ENCODE assay signal across 10 cellular contexts in the genomic region with DNA sequence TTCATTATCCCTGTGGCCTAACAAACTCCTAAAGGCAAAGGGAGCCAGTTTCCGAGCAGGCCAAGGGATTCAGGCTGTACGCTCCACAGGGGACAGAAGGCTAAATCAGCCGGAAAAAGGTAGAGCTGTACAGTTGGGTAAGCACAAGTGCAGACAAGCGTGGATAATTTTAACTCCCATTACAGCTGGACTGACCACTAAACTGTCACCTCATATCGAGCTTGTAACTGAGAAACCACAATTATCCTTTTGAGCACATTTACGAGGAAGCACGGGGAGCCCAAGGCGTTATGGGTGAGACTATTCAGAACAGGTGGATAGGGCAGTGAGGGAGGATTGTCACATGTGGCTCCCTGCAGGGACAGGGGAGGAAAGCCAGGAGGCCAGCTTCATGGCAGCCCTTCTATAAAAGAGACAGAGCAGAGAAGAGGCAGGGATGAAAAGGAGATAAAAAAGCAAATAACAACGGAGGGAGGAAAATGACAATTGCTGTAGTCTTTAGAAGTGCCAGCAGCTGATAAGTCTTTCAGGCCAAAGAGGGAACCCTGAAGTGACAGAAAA.
DNase-seq lines count a peak whose midpoint lies in the region; ATAC-seq, FAIRE-seq and TF ChIP-seq lines count a peak whose summit lies in the region.
"Had no signal": no experiment of that assay in that cellular context is flagged by ENCODE, and none has a peak within 500 bp of the region (broad histone marks: within the 10 kb centered on the region; RNA-seq: fewer than 3 reads in every experiment).

No MANE protein-coding gene starts in this region.

- no peak overlapping the region for H3K4me2 ChIP-seq in GM23338

- CTCF ChIA-PET in CD8-positive, alpha-beta memory T cell (lab: Charles Lee), result no interaction called here

- no peaks in the 10 kb centered on the region for H3K79me2 ChIP-seq in GM23338 (replicated peaks; ENCODE audit: insufficient read depth)

- H3K27me3 ChIP-seq in GM23338 (ENCODE audit: insufficient read depth), result no peaks in the 10 kb centered on the region
- H3K27me3 ChIP-seq in pancreas, result no peaks in the 10 kb centered on the region
- H3K27me3 ChIP-seq in CD8-positive, alpha-beta memory T cell (ENCODE audit: insufficient read depth, low read length, poor library complexity, severe bottlenecking), result no peaks in the 10 kb centered on the region

- no peaks in the 10 kb centered on the region for H3K36me3 Mint-ChIP-seq in GM23338 (ENCODE audit: low read depth)
- H3K36me3 Mint-ChIP-seq in CD8-positive, alpha-beta memory T cell, result no peaks in the 10 kb centered on the region
- H3K36me3 Mint-ChIP-seq in activated naive CD8-positive, alpha-beta T cell treated with anti-CD3 and anti-CD28 coated beads, Interleukin-2, amount 50 U/mL, for 24 hours (ENCODE audit: low read depth), result no peaks in the 10 kb centered on the region

- TF ChIP-seq CTCF in GM23338 (conservative IDR thresholded peaks at IDR 0.05; ENCODE audit: low read depth in 2 of 2) (no peak), pancreas (IDR thresholded peaks at IDR 0.05) (no peak)

- FAIRE-seq in pancreas (lab: Jason Lieb, UNC), result no peak

- no peaks in the 10 kb centered on the region for H3F3A ChIP-seq in GM23338 (replicated peaks; ENCODE audit: low read depth)

- H3K4me3 Mint-ChIP-seq in GM23338, result no peak overlapping the region
- H3K4me3 Mint-ChIP-seq in CD8-positive, alpha-beta memory T cell, result no peak overlapping the region
- no peak overlapping the region for H3K4me3 Mint-ChIP-seq in activated naive CD8-positive, alpha-beta T cell treated with anti-CD3 and anti-CD28 coated beads, Interleukin-2, amount 50 U/mL, for 24 hours

- H3K27ac ChIP-seq in GM23338 (ENCODE audit: low read depth), result no peak overlapping the region
- no peak overlapping the region for H3K27ac ChIP-seq in pancreas
- no peak overlapping the region for H3K27ac ChIP-seq in CD8-positive, alpha-beta memory T cell (ENCODE audit: low read depth, low read length)

- peaks cover 26% of the 10 kb centered on the region for H3K4me1 ChIP-seq in GM23338 (ENCODE audit: insufficient read depth)
- H3K4me1 ChIP-seq in pancreas, result no peaks in the 10 kb centered on the region
- no peaks in the 10 kb centered on the region for H3K4me1 ChIP-seq in CD8-positive, alpha-beta memory T cell (ENCODE audit: insufficient read depth, low read length)

- ATAC-seq in GM23338 (peak; percentile 68), pancreas (peak in 3 of 4 donors; percentile 43 to 87 (median 77)), GM19328 (IDR thresholded peaks at IDR 0.05; ENCODE audit: unreplicated experiment) (no peak)
- ATAC-seq in activated naive CD8-positive, alpha-beta T cell treated with anti-CD3 and anti-CD28 coated beads, Interleukin-2, amount 50 U/mL, for 24 hours, result no peak

- POLR2A ChIA-PET in CD8-positive, alpha-beta memory T cell (lab: Charles Lee), result no interaction called here

- H3K36me3 ChIP-seq in GM23338 (ENCODE audit: insufficient read depth) (no peaks in the 10 kb centered on the region), pancreas (no peaks in the 10 kb centered on the region)
- no peaks in the 10 kb centered on the region for H3K36me3 ChIP-seq in CD8-positive, alpha-beta memory T cell (ENCODE audit: insufficient read depth, low read length)

- WGBS in pancreas, 2 donors, result 44 to 54% methylated on average over 9 of the region's 9 CpGs

- peak overlapping the region; percentile 30; the same call in 1 of the 2 replicates for H2AFZ ChIP-seq in GM23338

- H3K9me3 Mint-ChIP-seq in GM23338, result 0 out of 3 replicates have a peak, but pooled peaks cover 4% of the 10 kb centered on the region
- peaks cover 0 to 5% (median 0%) of the 10 kb centered on the region in 5 donors for H3K9me3 Mint-ChIP-seq in CD8-positive, alpha-beta memory T cell
- H3K9me3 Mint-ChIP-seq in activated naive CD8-positive, alpha-beta T cell treated with anti-CD3 and anti-CD28 coated beads, Interleukin-2, amount 50 U/mL, for 24 hours, result no peaks in the 10 kb centered on the region

- H3K4me1 Mint-ChIP-seq in GM23338, result peaks cover 32% of the 10 kb centered on the region
- H3K4me1 Mint-ChIP-seq in CD8-positive, alpha-beta memory T cell, result no peaks in the 10 kb centered on the region
- H3K4me1 Mint-ChIP-seq in activated naive CD8-positive, alpha-beta T cell treated with anti-CD3 and anti-CD28 coated beads, Interleukin-2, amount 50 U/mL, for 24 hours, result no peaks in the 10 kb centered on the region

- H3K27ac Mint-ChIP-seq in GM23338, result peak overlapping the region; percentile 58; the same call in 1 of the 2 replicates
- H3K27ac Mint-ChIP-seq in CD8-positive, alpha-beta memory T cell, result no peak overlapping the region
- H3K27ac Mint-ChIP-seq in activated naive CD8-positive, alpha-beta T cell treated with anti-CD3 and anti-CD28 coated beads, Interleukin-2, amount 50 U/mL, for 24 hours, result no peak overlapping the region

- intact Hi-C loops in pancreas (cut with DNase I), result no loop called here

- DNase-seq in GM23338 (ENCODE audit: low spot score) (peak; percentile 14), NCI-H2171 treated with DMSO at 0.1 percent for 48 hours (lab: John Stamatoyannopoulos, UW) (peak; percentile 76), ecto neural progenitor cell (ENCODE audit: low spot score) (peak; percentile 58), pancreas (no peak)
- no peak for DNase-seq in CD8-positive, alpha-beta memory T cell
- no peak for DNase-seq in activated naive CD8-positive, alpha-beta T cell treated with anti-CD3 and anti-CD28 coated beads, Interleukin-2, amount 50 U/mL, for 24 hours
- DNase-seq: activated CD8-positive, alpha-beta memory T cell treated with anti-CD3 and anti-CD28 coated beads, Interleukin-2, amount 50 U/mL, for 48 hours; DMS153; erythroblast had no signal

- H4K20me1 ChIP-seq in GM23338 (replicated peaks; ENCODE audit: insufficient read depth), result no peaks in the 10 kb centered on the region

- no peak overlapping the region for H3K4me3 ChIP-seq in GM23338
- no peak overlapping the region for H3K4me3 ChIP-seq in pancreas
- H3K4me3 ChIP-seq in CD8-positive, alpha-beta memory T cell (ENCODE audit: low read length), result no peak overlapping the region

- peaks cover 3% of the 10 kb centered on the region; the same call in 1 of the 2 replicates for H3K9me2 ChIP-seq in GM23338 (ENCODE audit: insufficient read depth)

- no peaks in the 10 kb centered on the region for H3K9me3 ChIP-seq in pancreas
- H3K9me3 ChIP-seq in CD8-positive, alpha-beta memory T cell (ENCODE audit: low read length), result no peaks in the 10 kb centered on the region

- H3K27me3 Mint-ChIP-seq in GM23338 (ENCODE audit: insufficient read depth, low read depth, poor library complexity), result no peaks in the 10 kb centered on the region
- H3K27me3 Mint-ChIP-seq in CD8-positive, alpha-beta memory T cell, result peaks cover 0 to 1% of the 10 kb centered on the region in 2 donors
- H3K27me3 Mint-ChIP-seq in activated naive CD8-positive, alpha-beta T cell treated with anti-CD3 and anti-CD28 coated beads, Interleukin-2, amount 50 U/mL, for 24 hours, result no peaks in the 10 kb centered on the region

TF ChIP-seq in GM23338, 12 proteins besides CTCF, POLR2A, EP300 and RAD21 (continues in another document):
- TF ChIP-seq, protein P1, sequence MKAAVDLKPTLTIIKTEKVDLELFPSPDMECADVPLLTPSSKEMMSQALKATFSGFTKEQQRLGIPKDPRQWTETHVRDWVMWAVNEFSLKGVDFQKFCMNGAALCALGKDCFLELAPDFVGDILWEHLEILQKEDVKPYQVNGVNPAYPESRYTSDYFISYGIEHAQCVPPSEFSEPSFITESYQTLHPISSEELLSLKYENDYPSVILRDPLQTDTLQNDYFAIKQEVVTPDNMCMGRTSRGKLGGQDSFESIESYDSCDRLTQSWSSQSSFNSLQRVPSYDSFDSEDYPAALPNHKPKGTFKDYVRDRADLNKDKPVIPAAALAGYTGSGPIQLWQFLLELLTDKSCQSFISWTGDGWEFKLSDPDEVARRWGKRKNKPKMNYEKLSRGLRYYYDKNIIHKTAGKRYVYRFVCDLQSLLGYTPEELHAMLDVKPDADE (IDR thresholded peaks at IDR 0.05), result no peak
- no peak for TF ChIP-seq STAT1 (IDR thresholded peaks at IDR 0.05; ENCODE audit: unreplicated experiment)
- TF ChIP-seq NANOG (IDR thresholded peaks at IDR 0.05; ENCODE audit: borderline replicate concordance), result no peak

Comparison
In these comparisons a context has a peak if more than half of its experiments do, and no peak if none do; other contexts are left out.
1. ATAC-seq: peak in GM23338 (single experiment) and pancreas (3 of 4); none in GM19328 (single experiment) and activated naive CD8-positive, alpha-beta T cell treated with anti-CD3 and anti-CD28 coated beads, Interleukin-2, amount 50 U/mL, for 24 hours (single experiment).
2. DNase-seq: peak in GM23338 (single experiment), NCI-H2171 treated with DMSO at 0.1 percent for 48 hours (single experiment) and ecto neural progenitor cell (single experiment); none in pancreas (0 of 6), CD8-positive, alpha-beta memory T cell (0 of 5) and activated naive CD8-positive, alpha-beta T cell treated with anti-CD3 and anti-CD28 coated beads, Interleukin-2, amount 50 U/mL, for 24 hours (single experiment).